Comparison of ENCODE assay signal across 9 cellular contexts in the genomic region with DNA sequence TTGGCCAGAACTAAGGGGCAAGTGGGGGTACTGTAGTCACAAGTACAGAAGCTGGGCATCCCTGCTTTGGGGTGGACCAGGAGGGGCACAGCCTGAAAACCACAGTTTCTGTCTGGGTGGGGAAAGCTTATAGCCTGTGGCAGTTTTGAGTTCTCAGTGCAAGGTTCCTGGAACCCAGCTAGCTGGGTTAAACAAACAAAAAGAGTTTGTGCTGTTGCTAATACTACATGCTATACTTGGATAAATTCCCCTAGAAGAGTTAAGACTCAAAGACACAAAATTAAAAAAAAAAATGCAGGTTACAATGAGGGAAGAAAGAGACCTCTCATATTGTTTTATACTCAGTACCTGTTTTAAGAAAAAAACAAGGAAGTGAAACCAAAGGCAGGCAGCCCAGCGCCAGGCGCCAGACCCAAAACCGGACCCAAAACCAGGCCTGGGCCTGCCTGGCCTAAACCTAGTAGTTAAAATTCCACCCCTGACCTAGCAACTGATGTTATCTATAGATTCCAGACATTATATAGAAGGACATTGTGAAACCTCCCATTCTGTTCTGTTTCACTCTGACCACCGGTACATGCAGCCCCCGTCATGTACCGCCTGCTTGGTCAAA. TPM values are rescaled to one million over a fixed set of nuclear protein-coding genes. Genes with fewer than 3 reads are reported as not detected.
DNase-seq lines count a peak whose midpoint lies in the region; ATAC-seq and TF ChIP-seq lines count a peak whose summit lies in the region.
"Had no signal": no experiment of that assay in that cellular context is flagged by ENCODE, and none has a peak within 500 bp of the region (broad histone marks: within the 10 kb centered on the region; RNA-seq: fewer than 3 reads in every experiment).

No MANE protein-coding gene starts in this region.

- POLR2A ChIA-PET in OCI-LY7 (lab: Charles Lee) = no interaction called here

- peaks cover 17% of the 10 kb centered on the region; the same call in 1 of the 2 replicates for H3K9me3 ChIP-seq in OCI-LY7 (ENCODE audit: low read length)

- no peak overlapping the region for H3K27ac ChIP-seq in OCI-LY7 (ENCODE audit: low read depth, low read length, poor library complexity, severe bottlenecking)

- H3K79me2 ChIP-seq in OCI-LY7 (ENCODE audit: insufficient read depth, low read depth, low read length) = no peaks in the 10 kb centered on the region

- no peak for TF ChIP-seq CTCF in OCI-LY7 (conservative IDR thresholded peaks at IDR 0.05; ENCODE audit: low read length)

- H3K36me3 ChIP-seq in OCI-LY7 (ENCODE audit: insufficient read depth, low read length) = no peaks in the 10 kb centered on the region

- H3K4me3 ChIP-seq in OCI-LY7 (ENCODE audit: low read depth, low read length, poor library complexity, severe bottlenecking) = peak overlapping the region; percentile 11

- peak; percentile 71 for ATAC-seq in GM18499 (IDR thresholded peaks at IDR 0.05; ENCODE audit: insufficient read depth, unreplicated experiment)
- peak; percentile 82 for ATAC-seq in GM19463 (IDR thresholded peaks at IDR 0.05; ENCODE audit: unreplicated experiment)
- ATAC-seq in HG03064 (IDR thresholded peaks at IDR 0.05; ENCODE audit: low read depth, unreplicated experiment) = peak; percentile 68
- ATAC-seq in stimulated activated naive CD8-positive, alpha-beta T cell treated with anti-CD3 and anti-CD28 coated beads, Interleukin-15, Interleukin-2, amounts not matched to agents 100 U/mL and 50 U/mL, for 24 hours = no peak

- peak overlapping the region; percentile 81 for H2AFZ ChIP-seq in OCI-LY7 (ENCODE audit: low read length)

- intact Hi-C loops in OCI-LY7 (cut with micrococcal nuclease; ENCODE audit: unreplicated experiment) = no loop called here

- DNase-seq in OCI-LY7 (ENCODE audit: low spot score) (peak; percentile 40), foreskin melanocyte (no peak), NCI-H1105 (lab: John Stamatoyannopoulos, UW) (no peak)
- no peak for DNase-seq in stimulated activated naive CD8-positive, alpha-beta T cell treated with anti-CD3 and anti-CD28 coated beads, Interleukin-15, Interleukin-2, amounts not matched to agents 100 U/mL and 50 U/mL, for 24 hours
- DNase-seq in stimulated activated CD4-positive, alpha-beta T cell treated with anti-CD3 and anti-CD28 coated beads, Interleukin-4, amount 100 ng/mL, for 1 hour = no peak
- DNase-seq: T1000 had no signal

- H4K20me1 ChIP-seq in OCI-LY7 (ENCODE audit: insufficient read depth, low read length) = no peaks in the 10 kb centered on the region

- BruUV-seq in OCI-LY7 (replicated peaks; lab: Mats Ljungman, UMichigan) = no TSS peak

- H3K4me2 ChIP-seq in OCI-LY7 (ENCODE audit: low read length) = peak overlapping the region; percentile 48

- CTCF ChIA-PET in OCI-LY7 (lab: Charles Lee; ENCODE audit: unreplicated experiment) = no interaction called here

- H3K4me1 ChIP-seq in OCI-LY7 (ENCODE audit: insufficient read depth, low read length, poor library complexity, severe bottlenecking) = peaks cover 12% of the 10 kb centered on the region

- H3K9me2 ChIP-seq in OCI-LY7 (ENCODE audit: insufficient read depth, low read length) = no peaks in the 10 kb centered on the region

RNA-seq across cellular contexts. Expression of gene SLC2A9, which starts 50.8 kb away (rescaled TPM):
- total RNA-seq in OCI-LY7 (2014; rRNA removed; shearing (Covaris generic)) = not detected in 2 replicates
- total RNA-seq in OCI-LY7 (2022) = not detected in 2 replicates
